In the genomic region with DNA sequence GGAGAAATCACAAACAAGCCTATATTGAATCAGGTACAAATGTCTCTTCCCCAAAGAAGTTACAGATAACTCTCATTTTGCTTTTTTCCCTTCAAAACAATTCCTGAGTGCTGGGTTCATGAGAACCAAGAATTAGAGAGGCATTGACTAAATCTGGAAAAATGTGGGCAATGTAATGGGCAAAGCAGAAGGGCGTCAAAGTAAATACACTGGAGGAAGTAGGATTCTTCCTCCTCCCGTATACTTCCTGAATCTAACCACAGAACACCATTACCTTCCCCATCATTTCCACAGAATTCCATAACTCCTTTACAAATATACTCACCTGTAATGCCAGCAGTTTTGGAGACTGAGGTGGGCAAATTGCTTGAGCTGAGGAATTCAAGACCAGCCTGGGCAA, we compare ENCODE assay signal across 14 cellular contexts. TPM values are rescaled to one million over a fixed set of nuclear protein-coding genes. Genes with fewer than 3 reads are reported as not detected.
DNase-seq lines count a peak whose midpoint lies in the region; ATAC-seq, FAIRE-seq and TF ChIP-seq lines count a peak whose summit lies in the region.
"Had no signal": no experiment of that assay in that cellular context is flagged by ENCODE, and none has a peak within 500 bp of the region (broad histone marks: within the 10 kb centered on the region; RNA-seq: fewer than 3 reads in every experiment).

No MANE protein-coding gene starts in this region.

- WGBS in upper lobe of left lung, 2 donors, result 11 to 15% methylated on average over 2 of the region's 2 CpGs

- CTCF ChIA-PET in WTC11 (lab: Charles Lee), result interaction anchor here (0.6 to 1.4 kb wide), 3 partner anchors 12 to 118 kb away, joined by 3 to 4 read pairs (median 3); no protein-coding TSS in a partner anchor

- H3K36me3 ChIP-seq in left ventricle myocardium inferior (no peaks in the 10 kb centered on the region), upper lobe of left lung (no peaks in the 10 kb centered on the region)
- H3K36me3 ChIP-seq: transverse colon had no signal

- H3K27me3 ChIP-seq in left ventricle myocardium inferior (ENCODE audit: low read depth), result no peaks in the 10 kb centered on the region
- H3K27me3 ChIP-seq in foreskin keratinocyte, result no peaks in the 10 kb centered on the region
- H3K27me3 ChIP-seq in upper lobe of left lung, result no peaks in the 10 kb centered on the region
- H3K27me3 ChIP-seq: transverse colon had no signal

- POLR2A ChIA-PET in WTC11 (lab: Charles Lee), result interaction anchor here (0.6 kb wide), 1 partner anchor 53 kb away, joined by 6 read pairs; no protein-coding TSS in a partner anchor

- H3K27ac Mint-ChIP-seq in WTC11, result peak overlapping the region; percentile 13; the same call in 1 of the 2 replicates
- H3K27ac Mint-ChIP-seq: activated T-cell treated with anti-CD3 and anti-CD28 coated beads, Interleukin-2, amount 50 U/mL, for 24 hours had no signal

- peaks cover 50% of the 10 kb centered on the region for H3K4me1 ChIP-seq in left ventricle myocardium inferior
- peaks cover 18% of the 10 kb centered on the region for H3K4me1 ChIP-seq in foreskin keratinocyte
- H3K4me1 ChIP-seq in upper lobe of left lung, result peaks cover 31 to 44% (median 34%) of the 10 kb centered on the region in 4 donors

- H3K4me3 ChIP-seq in left ventricle myocardium inferior, result no peak overlapping the region
- no peak overlapping the region for H3K4me3 ChIP-seq in upper lobe of left lung
- H3K4me3 ChIP-seq: GM12878, transverse colon had no signal

- TF ChIP-seq EP300 in upper lobe of left lung (IDR thresholded peaks at IDR 0.05), result no peak

- H3K4me3 Mint-ChIP-seq in WTC11, result no peak overlapping the region
- H3K4me3 Mint-ChIP-seq: activated T-cell treated with anti-CD3 and anti-CD28 coated beads, Interleukin-2, amount 50 U/mL, for 24 hours had no signal

- H3K4me1 Mint-ChIP-seq in WTC11, result peaks cover 27% of the 10 kb centered on the region

- peak overlapping the region; percentile 91 for H3K27ac ChIP-seq in left ventricle myocardium inferior (replicated peaks)
- no peak overlapping the region for H3K27ac ChIP-seq in foreskin keratinocyte
- H3K27ac ChIP-seq in upper lobe of left lung, result peak overlapping the region; percentile 84 to 94 (median 88)

- H3K27me3 Mint-ChIP-seq in WTC11 (ENCODE audit: low read depth), result no peaks in the 10 kb centered on the region
- H3K27me3 Mint-ChIP-seq: activated T-cell treated with anti-CD3 and anti-CD28 coated beads, Interleukin-2, amount 50 U/mL, for 24 hours had no signal

- no peak for ATAC-seq in Right ventricle myocardium inferior
- no peak for ATAC-seq in WTC11
- peak; percentile 20 for ATAC-seq in foreskin keratinocyte
- ATAC-seq in upper lobe of left lung (ENCODE audit: low FRiP score in 2 of 2), result no peak
- ATAC-seq in GM18517 (IDR thresholded peaks at IDR 0.05; ENCODE audit: unreplicated experiment), result no peak
- ATAC-seq: GM12878 had no signal

- intact Hi-C loops in left ventricle myocardium inferior (cut with micrococcal nuclease) (no loop called here), Right ventricle myocardium inferior (cut with DNase I) (loop anchor here (10.0 kb wide), 1 partner anchor 466 kb away; no protein-coding TSS in a partner anchor)

- no peaks in the 10 kb centered on the region for H3K9me3 ChIP-seq in left ventricle myocardium inferior (replicated peaks)
- no peaks in the 10 kb centered on the region for H3K9me3 ChIP-seq in upper lobe of left lung
- H3K9me3 ChIP-seq: transverse colon had no signal

- DNase-seq in left ventricle myocardium inferior, result no peak
- DNase-seq in Right ventricle myocardium inferior (ENCODE audit: missing footprints), result no peak
- no peak for DNase-seq in WTC11 (ENCODE audit: low spot score)
- DNase-seq in foreskin keratinocyte, result peak; percentile 75 to 87
- DNase-seq in upper lobe of left lung, result no peak
- DNase-seq in HTR-8/SVneo (ENCODE audit: insufficient read length, low spot score), result no peak
- DNase-seq in activated effector memory CD4-positive, alpha-beta T cell treated with anti-CD3 and anti-CD28 coated beads, Interleukin-2, amount 50 U/mL, for 16 hours, result no peak
- DNase-seq: activated CD4-positive, CD25-positive, alpha-beta regulatory T cell treated with anti-CD3 and anti-CD28 coated beads, Interleukin-2, amount 50 U/mL, for 72 hours; activated T-cell treated with anti-CD3 and anti-CD28 coated beads, Interleukin-2, amount 50 U/mL, for 24 hours; amygdala; nucleus accumbens; transverse colon had no signal

- FAIRE-seq in HTR-8/SVneo (lab: Jason Lieb, UNC), result no peak
- FAIRE-seq: GM12878 had no signal

- no peak for TF ChIP-seq CTCF in left ventricle myocardium inferior (IDR thresholded peaks at IDR 0.05; ENCODE audit: borderline replicate concordance)
- TF ChIP-seq CTCF in WTC11 (IDR thresholded peaks at IDR 0.05), result no peak
- no peak for TF ChIP-seq CTCF in foreskin keratinocyte (conservative IDR thresholded peaks at IDR 0.05)
- TF ChIP-seq CTCF in upper lobe of left lung (IDR thresholded peaks at IDR 0.05), result no peak

- H3K36me3 Mint-ChIP-seq in WTC11, result no peaks in the 10 kb centered on the region

- H3K9me3 Mint-ChIP-seq in WTC11, result no peaks in the 10 kb centered on the region
- H3K9me3 Mint-ChIP-seq: activated T-cell treated with anti-CD3 and anti-CD28 coated beads, Interleukin-2, amount 50 U/mL, for 24 hours had no signal

- TF ChIP-seq POLR2A in upper lobe of left lung (IDR thresholded peaks at IDR 0.05), result no peak

TF ChIP-seq in WTC11, 78 proteins besides CTCF, POLR2A, EP300 and RAD21:
- TF ChIP-seq PRRX2 (CRISPR knock-in tag; IDR thresholded peaks at IDR 0.05) (no peak), NR1H2 (CRISPR knock-in tag; IDR thresholded peaks at IDR 0.05) (no peak)

RNA-seq across cellular contexts. Expression of a gene that starts 3.0 kb away (rescaled TPM):
- total RNA-seq in left ventricle myocardium inferior (33.2 TPM), Right ventricle myocardium inferior (30.2 TPM), WTC11 (2021) (11.8 to 16.7 TPM (median 16.1 TPM) in 3 replicates), foreskin keratinocyte (51.7 and 70.8 TPM in 2 replicates), upper lobe of left lung (100 to 1,000 TPM in 1 of 6 donors, 10 to 100 TPM in 5; 43.0 to 113 (median 78.4) TPM)
- 25.7 and 26.8 TPM in 2 replicates for polyA plus RNA-seq in foreskin keratinocyte

RNA-seq across cellular contexts. Expression of a gene that starts 30.6 kb away (rescaled TPM):
- total RNA-seq in left ventricle myocardium inferior (0.49 TPM), Right ventricle myocardium inferior (0.76 TPM), WTC11 (2021) (14.8 to 17.2 TPM (median 15.9 TPM) in 3 replicates), foreskin keratinocyte (0.53 and 0.65 TPM in 2 replicates), upper lobe of left lung (10 to 100 TPM in 1 of 6 donors, 1 to 10 TPM in 5; 2.0 to 11.6 (median 5.0) TPM)
- polyA plus RNA-seq in foreskin keratinocyte, result 0.55 and 0.71 TPM in 2 replicates

RNA-seq across cellular contexts. Expression of a gene that starts 50.2 kb away (rescaled TPM):
- 3.6 TPM for total RNA-seq in left ventricle myocardium inferior
- 3.1 TPM for total RNA-seq in Right ventricle myocardium inferior
- 2.8 to 4.2 TPM (median 3.1 TPM) in 3 replicates for total RNA-seq in WTC11 (2021)
- 1.5 and 1.6 TPM in 2 replicates for total RNA-seq in foreskin keratinocyte
- 1.3 and 1.4 TPM in 2 replicates for polyA plus RNA-seq in foreskin keratinocyte
- total RNA-seq in upper lobe of left lung, result 1 to 10 TPM; 1.8 to 3.3 (median 3.0) TPM

Comparison
In these comparisons a context has a peak if more than half of its experiments do, and no peak if none do; other contexts are left out.
1. DNase-seq: peak in foreskin keratinocyte (2 of 2); none in left ventricle myocardium inferior (single experiment), Right ventricle myocardium inferior (single experiment), WTC11 (single experiment), upper lobe of left lung (0 of 2), HTR-8/SVneo (single experiment) and activated effector memory CD4-positive, alpha-beta T cell treated with anti-CD3 and anti-CD28 coated beads, Interleukin-2, amount 50 U/mL, for 16 hours (single experiment).